28 cellular contexts compared by ENCODE assay signal in genomic region chr6:29255530-29255929, GRCh38. TPM values are rescaled to one million over a fixed set of nuclear protein-coding genes. Genes with fewer than 3 reads are reported as not detected.
"Had no signal": no experiment of that assay in that cellular context is flagged by ENCODE, and none has a peak within 500 bp of the region (broad histone marks: within the 10 kb centered on the region; RNA-seq: fewer than 3 reads in every experiment).

No MANE protein-coding gene starts in this region.

- H3K36me3 ChIP-seq: adrenal gland, colonic mucosa, MG63 had no signal

- H3K4me1 ChIP-seq: adrenal gland, colonic mucosa had no signal

- H3K9me3 ChIP-seq: adrenal gland, colonic mucosa, MG63 had no signal

- FAIRE-seq: TTC549 had no signal

- H3K27ac ChIP-seq: adrenal gland, colonic mucosa, KMS-11, SK-N-MC had no signal

- ATAC-seq: activated CD8-positive, alpha-beta T cell treated with anti-CD3 and anti-CD28 coated beads for 36 hours; PC-3; T-cell had no signal

- H3K4me3 ChIP-seq: adrenal gland, colonic mucosa, MG63, SK-N-MC had no signal

- DNase-seq: activated CD4-positive, CD25-positive, alpha-beta regulatory T cell; activated CD8-positive, alpha-beta memory T cell treated with anti-CD3 and anti-CD28 coated beads, Interleukin-2, amount 50 U/mL, for 4 hours; activated CD8-positive, alpha-beta T cell treated with anti-CD3 and anti-CD28 coated beads for 36 hours; activated naive CD4-positive, alpha-beta T cell treated with anti-CD3 and anti-CD28 coated beads, Interleukin-2, amount 50 U/mL, for 16 hours; activated naive CD8-positive, alpha-beta T cell treated with anti-CD3 and anti-CD28 coated beads, Interleukin-2, amount 10 ng/mL, durations not matched to agents 7 days and 5 days; activated T-cell treated with anti-CD3 and anti-CD28 coated beads, Interleukin-2, amount 50 U/mL, for 72 hours; adrenal gland; anterior cingulate cortex; caudate nucleus; colonic mucosa; MG63; NCI-H1092 treated with DMSO at 0.1 percent for 48 hours; NCI-H1436; NCI-H1694 treated with DMSO at 0.1 percent for 48 hours; NCI-H2029 treated with DMSO at 0.1 percent for 48 hours; NCI-H345; NCI-H510A; NCI-H526 treated with DMSO at 0.1 percent for 48 hours; NK-92 treated with Interleukin-12 subunit alpha and Interleukin-12 subunit beta, amount 100 ng/mL, for 24 hours; PC-3; SIG-M5; T-cell; T-helper 2 cell; T1000 had no signal

- H3K9ac ChIP-seq: KMS-11 had no signal

- H3K27me3 ChIP-seq: adrenal gland, colonic mucosa, MG63 had no signal

- H3K4me2 ChIP-seq: KMS-11 had no signal

RNA-seq across cellular contexts. Expression of gene OR14J1, which starts 46.0 kb away (rescaled TPM):
- total RNA-seq: activated CD8-positive, alpha-beta T cell treated with anti-CD3 and anti-CD28 coated beads for 36 hours; activated naive CD8-positive, alpha-beta T cell treated with anti-CD3 and anti-CD28 coated beads, Interleukin-2, amount 10 ng/mL, durations not matched to agents 7 days and 5 days; activated T-cell treated with anti-CD3 and anti-CD28 coated beads, Interleukin-2, amount 50 U/mL, for 72 hours; adrenal gland; colonic mucosa; PC-3; RPMI7951; T-cell had no signal
- polyA plus RNA-seq: adrenal gland had no signal
